Comparison of ENCODE assay signal across 22 cellular contexts in the genomic region with DNA sequence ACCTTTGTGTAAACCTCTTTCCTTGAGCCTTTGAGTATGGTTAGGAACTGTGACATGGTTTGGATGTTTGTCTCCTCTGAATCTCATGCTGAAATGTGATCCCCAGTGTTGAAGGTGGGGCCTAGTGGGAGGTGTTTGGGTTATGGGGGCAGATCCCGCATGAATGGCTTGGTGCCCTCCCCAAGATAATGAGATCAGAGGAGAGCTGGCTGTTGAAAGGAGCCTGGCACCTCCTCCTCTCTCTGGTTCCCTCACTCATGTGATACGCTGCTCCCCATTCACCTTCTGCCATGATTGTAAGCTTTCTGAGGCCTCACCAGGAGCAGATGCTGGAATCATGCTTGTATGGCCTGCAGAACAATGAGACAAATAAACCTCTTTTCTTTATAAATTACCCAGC.
A peak's percentile ranks its signal among the peaks of the same experiment; 100 is the strongest.
DNase-seq lines count a peak whose midpoint lies in the region; ATAC-seq and TF ChIP-seq lines count a peak whose summit lies in the region.
"Had no signal": no experiment of that assay in that cellular context is flagged by ENCODE, and none has a peak within 500 bp of the region (broad histone marks: within the 10 kb centered on the region; RNA-seq: fewer than 3 reads in every experiment).

No MANE protein-coding gene starts in this region.

- no peak overlapping the region for H3K4me3 Mint-ChIP-seq in nephron progenitor cell
- H3K4me3 Mint-ChIP-seq: CD4-positive, alpha-beta T cell had no signal

- CTCF ChIA-PET in HEK293T (lab: Yijun Ruan, JAX), result no interaction called here

- peaks cover 19% of the 10 kb centered on the region for H3K9me3 Mint-ChIP-seq in nephron progenitor cell

- DNase-seq in left cardiac atrium (peak; percentile 48), cardiac septum (ENCODE audit: low spot score) (no peak), right atrium auricular region (ENCODE audit: low spot score) (no peak), nephron progenitor cell (no peak), uterus (no peak), HEK293T (ENCODE audit: extremely low spot score) (no peak), posterior cingulate gyrus (no peak)
- no peak for DNase-seq in activated naive CD4-positive, alpha-beta T cell (lab: John Stamatoyannopoulos, UW)
- DNase-seq: AML-193; CD4-positive, alpha-beta T cell; Kasumi-1; NCI-H1105; NCI-H146; NCI-H1930; NCI-H2107; NCI-H446 treated with DMSO at 0.1 percent for 48 hours; NCI-H526; Peyer's patch had no signal

- peak overlapping the region; percentile 55 to 83 for H3K27ac ChIP-seq in right atrium auricular region
- H3K27ac ChIP-seq in uterus, result peak overlapping the region; percentile 62 to 76
- H3K27ac ChIP-seq: A549; BLaER1 treated with 17β-estradiol and CSF1 and Interleukin-3, amounts not matched to agents 10 nM and 100 nM; Peyer's patch; SJCRH30 had no signal

- TF ChIP-seq CTCF in right atrium auricular region (IDR thresholded peaks at IDR 0.05), result no peak
- TF ChIP-seq CTCF in nephron progenitor cell (IDR thresholded peaks at IDR 0.05), result no peak
- TF ChIP-seq CTCF in uterus (IDR thresholded peaks at IDR 0.05), result no peak

- H3K4me1 ChIP-seq in right atrium auricular region (peaks cover 0 to 4% of the 10 kb centered on the region in 2 donors), uterus (no peaks in the 10 kb centered on the region)
- H3K4me1 ChIP-seq: A549, Peyer's patch, SJCRH30 had no signal

- peaks cover 12% of the 10 kb centered on the region for H3K4me1 Mint-ChIP-seq in nephron progenitor cell

- H3K36me3 ChIP-seq in right atrium auricular region (no peaks in the 10 kb centered on the region), uterus (no peaks in the 10 kb centered on the region)
- H3K36me3 ChIP-seq: BLaER1 treated with 17β-estradiol and CSF1 and Interleukin-3, amounts not matched to agents 10 nM and 100 nM; Peyer's patch; SJCRH30 had no signal

- POLR2A ChIA-PET in HEK293T (lab: Yijun Ruan, JAX), result no interaction called here

- H3K27ac Mint-ChIP-seq in nephron progenitor cell, result peak overlapping the region; percentile 86
- H3K27ac Mint-ChIP-seq: CD4-positive, alpha-beta T cell had no signal

- H3K27me3 ChIP-seq in right atrium auricular region, result no peaks in the 10 kb centered on the region
- H3K27me3 ChIP-seq in uterus, result no peaks in the 10 kb centered on the region
- H3K27me3 ChIP-seq: BLaER1 treated with 17β-estradiol and CSF1 and Interleukin-3, amounts not matched to agents 10 nM and 100 nM; Peyer's patch; SJCRH30 had no signal

- H3K27me3 Mint-ChIP-seq in nephron progenitor cell (ENCODE audit: low read depth, poor library complexity), result peaks cover 7% of the 10 kb centered on the region
- H3K27me3 Mint-ChIP-seq: CD4-positive, alpha-beta T cell had no signal

- H3K4me3 ChIP-seq in right atrium auricular region (no peak overlapping the region), uterus (no peak overlapping the region)
- H3K4me3 ChIP-seq: A549; BLaER1 treated with 17β-estradiol and CSF1 and Interleukin-3, amounts not matched to agents 10 nM and 100 nM; Peyer's patch; SJCRH30 had no signal

- intact Hi-C loops in left cardiac atrium (cut with DNase I) (no loop called here), cardiac septum (cut with DNase I) (no loop called here), uterus (cut with DNase I; ENCODE audit: low total_unique reads) (no loop called here), posterior cingulate gyrus (cut with DNase I) (no loop called here)

- H3K36me3 Mint-ChIP-seq in nephron progenitor cell (ENCODE audit: low read depth), result no peaks in the 10 kb centered on the region

- H3K9me3 ChIP-seq in right atrium auricular region (no peaks in the 10 kb centered on the region), uterus (no peaks in the 10 kb centered on the region)
- H3K9me3 ChIP-seq: A549; BLaER1 treated with 17β-estradiol and CSF1 and Interleukin-3, amounts not matched to agents 10 nM and 100 nM; Peyer's patch; SJCRH30 had no signal

- no peak for TF ChIP-seq POLR2A in uterus (IDR thresholded peaks at IDR 0.05)

- peak; percentile 93 for ATAC-seq in left cardiac atrium
- ATAC-seq: A549, HepG2 had no signal

TF ChIP-seq in HEK293T, 16 proteins besides CTCF, POLR2A, EP300 and RAD21:
- TF ChIP-seq ARNT (IDR thresholded peaks at IDR 0.05), result no peak
- TF ChIP-seq SUZ12 (IDR thresholded peaks at IDR 0.05), result no peak
- TF ChIP-seq CTBP1 (IDR thresholded peaks at IDR 0.05; ENCODE audit: borderline replicate concordance), result no peak
- no peak for TF ChIP-seq L3MBTL2 (conservative IDR thresholded peaks at IDR 0.05)
- no peak for TF ChIP-seq ELF4 (IDR thresholded peaks at IDR 0.05)
- no peak for TF ChIP-seq ZNF384 (IDR thresholded peaks at IDR 0.05)
- TF ChIP-seq LEF1 (IDR thresholded peaks at IDR 0.05; ENCODE audit: borderline replicate concordance), result no peak
- TF ChIP-seq FOXK2 (IDR thresholded peaks at IDR 0.05), result no peak
- TF ChIP-seq FOXM1 (IDR thresholded peaks at IDR 0.05; ENCODE audit: borderline replicate concordance), result no peak
- no peak for TF ChIP-seq TARDBP (IDR thresholded peaks at IDR 0.05)
- no peak for TF ChIP-seq HDGF (IDR thresholded peaks at IDR 0.05; ENCODE audit: borderline replicate concordance)
TF ChIP-seq in HEK293T: peak in this region for 0.
